Comparison of ENCODE assay signal across 14 cellular contexts in the genomic region with DNA sequence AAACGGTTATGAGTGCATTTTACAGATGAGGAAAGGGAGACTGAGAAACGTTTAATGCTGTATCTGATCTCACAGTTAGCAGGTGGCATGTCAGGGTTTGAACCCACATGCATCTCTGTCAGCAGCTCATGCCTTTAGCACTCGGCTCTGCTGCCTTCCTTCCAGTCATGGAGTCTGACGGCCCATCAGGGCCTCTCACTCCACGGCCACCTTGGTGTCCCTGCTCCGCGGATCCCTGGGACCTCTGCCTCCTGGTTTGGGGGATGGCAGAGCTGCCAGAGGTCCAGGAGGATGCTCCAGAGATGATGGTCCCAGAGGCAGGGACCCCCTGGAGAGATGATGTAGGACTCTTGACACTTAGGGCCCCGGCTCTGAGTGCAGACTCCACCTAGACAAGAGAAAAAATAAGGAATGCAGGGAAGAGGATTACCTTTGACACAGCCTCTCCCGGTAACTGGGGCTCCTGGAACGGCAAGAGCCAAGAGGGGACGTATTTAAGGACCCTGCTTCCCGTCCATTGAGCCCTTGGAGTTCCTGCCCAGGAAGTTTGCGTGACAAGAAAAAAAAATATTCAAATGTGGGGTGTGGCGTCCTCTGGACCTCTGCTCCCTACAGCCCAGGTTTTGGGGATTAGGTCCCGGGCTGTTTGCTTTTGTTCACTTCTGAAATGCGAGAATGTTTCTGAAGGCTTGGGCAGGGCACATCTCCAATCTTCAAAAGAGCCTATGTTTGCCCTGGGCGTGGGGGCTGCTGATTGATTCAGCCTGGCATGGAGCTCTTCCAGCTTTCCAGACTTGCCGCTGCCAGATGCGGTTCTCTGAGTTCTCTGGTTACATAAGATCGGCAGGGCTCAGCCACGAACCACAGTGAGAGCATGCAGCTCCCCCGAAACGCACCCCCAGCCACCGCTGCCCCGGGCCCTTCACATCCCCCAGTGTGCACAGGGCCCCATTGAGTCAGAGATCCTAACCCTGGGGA. TPM values are rescaled to one million over a fixed set of nuclear protein-coding genes. Genes with fewer than 3 reads are reported as not detected.
A peak's percentile ranks its signal among the peaks of the same experiment; 100 is the strongest.
DNase-seq lines count a peak whose midpoint lies in the region; ATAC-seq and TF ChIP-seq lines count a peak whose summit lies in the region.
"Had no signal": no experiment of that assay in that cellular context is flagged by ENCODE, and none has a peak within 500 bp of the region (broad histone marks: within the 10 kb centered on the region; RNA-seq: fewer than 3 reads in every experiment).

ALDH3A1 (minus strand) TSS at position 470 of the 978 bp plus-strand sequence. CDS start 3,169 bp downstream, outside the sequence.

- peak within 1 kb of the TSS; percentile 100 for H3K27ac ChIP-seq in PC-9
- peak within 1 kb of the TSS; percentile 84 to 95 (median 88) for H3K27ac ChIP-seq in esophagus squamous epithelium
- H3K27ac ChIP-seq in osteoblast (ENCODE audit: low read depth, low read length) = no peak within 1 kb of the TSS
- H3K27ac ChIP-seq: right atrium auricular region had no signal

- POLR2A ChIA-PET in Caco-2 (lab: Charles Lee) (no interaction called here), PC-9 (lab: Charles Lee; ENCODE audit: unreplicated experiment) (interaction anchor here (0.5 to 1.2 kb wide), 8 partner anchors 20 to 1386 kb away, joined by 3 to 11 read pairs (median 7); partner anchors contain the start of gene ALDH3A2)

- H3K4me1 ChIP-seq in Caco-2 = peaks cover 43% of the 10 kb centered on the region
- H3K4me1 ChIP-seq in PC-9 (replicated peaks; ENCODE audit: insufficient read depth) = peaks cover 73% of the 10 kb centered on the region
- peaks cover 43 to 100% (median 52%) of the 10 kb centered on the region in 3 donors for H3K4me1 ChIP-seq in esophagus squamous epithelium
- H3K4me1 ChIP-seq in osteoblast (ENCODE audit: insufficient read depth, low read length) = peaks cover 20% of the 10 kb centered on the region

- peak in 2 of 4 donors; percentile 6 to 29 for TF ChIP-seq POLR2A in esophagus squamous epithelium (IDR thresholded peaks at IDR 0.05)

- CTCF ChIA-PET in Caco-2 (lab: Charles Lee) (interaction anchor here (0.6 to 1.1 kb wide), 4 partner anchors 11 to 370 kb away, joined by 3 to 8 read pairs (median 3); partner anchors contain the start of gene MAPK7), PC-9 (lab: Charles Lee) (interaction anchor here (0.9 to 1.3 kb wide), 3 partner anchors 15 to 100 kb away, joined by 3 to 4 read pairs (median 3); partner anchors contain the start of gene ALDH3A2)

- H3K36me3 Mint-ChIP-seq in Caco-2 (ENCODE audit: insufficient read depth, unreplicated experiment) = peaks cover 4% of the 10 kb centered on the region
- H3K36me3 Mint-ChIP-seq: activated CD4-positive, alpha-beta memory T cell treated with anti-CD3 and anti-CD28 coated beads for 36 hours had no signal

- H2AFZ ChIP-seq in PC-9 (peak within 1 kb of the TSS; percentile 59; the same call in 1 of the 2 replicates), osteoblast (ENCODE audit: low read length) (peak within 1 kb of the TSS; percentile 68)

- H3K36me3 ChIP-seq in Caco-2 (ENCODE audit: control insufficient read depth, insufficient read depth, low read length) = no peaks in the 10 kb centered on the region
- no peaks in the 10 kb centered on the region; the same call in 1 of the 2 replicates for H3K36me3 ChIP-seq in PC-9 (ENCODE audit: low read depth)
- H3K36me3 ChIP-seq in esophagus squamous epithelium = peaks cover 0 to 6% (median 0%) of the 10 kb centered on the region in 3 donors
- no peaks in the 10 kb centered on the region for H3K36me3 ChIP-seq in osteoblast (ENCODE audit: insufficient read depth, low read length)
- H3K36me3 ChIP-seq: right atrium auricular region had no signal

- peak within 1 kb of the TSS; percentile 95 for H3K4me2 ChIP-seq in PC-9
- H3K4me2 ChIP-seq in osteoblast (ENCODE audit: insufficient read depth, low read length) = peak within 1 kb of the TSS; percentile 33

- BruUV-seq in Caco-2 (replicated peaks; lab: Mats Ljungman, UMichigan) = TSS peak; percentile 79
- BruUV-seq in PC-9 (replicated peaks; lab: Mats Ljungman, UMichigan) = TSS peak; percentile 70

- peak within 1 kb of the TSS; percentile 61 for H3K4me3 Mint-ChIP-seq in Caco-2 (ENCODE audit: unreplicated experiment)
- H3K4me3 Mint-ChIP-seq: activated CD4-positive, alpha-beta memory T cell treated with anti-CD3 and anti-CD28 coated beads for 36 hours; central memory CD8-positive, alpha-beta T cell; T-helper 1 cell treated with Interleukin-12 subunit alpha and Interleukin-12 subunit beta and Interleukin-4 antibody, amounts not matched to agents 30 μg/mL and 1 μg/mL, for 36 hours had no signal

- H3K27me3 ChIP-seq in Caco-2 (replicated peaks; ENCODE audit: control insufficient read depth, insufficient read depth, low read length) (no peaks in the 10 kb centered on the region), PC-9 (ENCODE audit: insufficient read depth, low read depth) (no peaks in the 10 kb centered on the region), esophagus squamous epithelium (no peaks in the 10 kb centered on the region), osteoblast (ENCODE audit: insufficient read depth, low read length) (no peaks in the 10 kb centered on the region)
- H3K27me3 ChIP-seq: right atrium auricular region had no signal

- H3K79me2 ChIP-seq in PC-9 (ENCODE audit: low read depth) (peaks cover 27% of the 10 kb centered on the region), osteoblast (ENCODE audit: insufficient read depth, low read length) (no peaks in the 10 kb centered on the region)

- H3K27ac Mint-ChIP-seq in Caco-2 (ENCODE audit: unreplicated experiment) = peak within 1 kb of the TSS; percentile 83
- H3K27ac Mint-ChIP-seq: activated CD4-positive, alpha-beta memory T cell treated with anti-CD3 and anti-CD28 coated beads for 36 hours; T-helper 1 cell treated with Interleukin-12 subunit alpha and Interleukin-12 subunit beta and Interleukin-4 antibody, amounts not matched to agents 30 μg/mL and 1 μg/mL, for 36 hours had no signal

- WGBS in esophagus squamous epithelium, 2 donors = 26 to 32% methylated on average over 13 of the region's 25 CpGs

- H3K9me3 ChIP-seq in Caco-2 (no peaks in the 10 kb centered on the region), PC-9 (ENCODE audit: insufficient read depth, low read depth) (no peaks in the 10 kb centered on the region), esophagus squamous epithelium (no peaks in the 10 kb centered on the region), osteoblast (ENCODE audit: low read depth, low read length) (no peaks in the 10 kb centered on the region)
- H3K9me3 ChIP-seq: right atrium auricular region had no signal

- no peaks in the 10 kb centered on the region for H4K20me1 ChIP-seq in PC-9 (ENCODE audit: insufficient read depth)
- no peaks in the 10 kb centered on the region for H4K20me1 ChIP-seq in osteoblast (ENCODE audit: insufficient read depth, low read length)

- H3K27me3 Mint-ChIP-seq in Caco-2 (ENCODE audit: insufficient read depth, unreplicated experiment) = no peaks in the 10 kb centered on the region

- DNase-seq in Caco-2 (peak; percentile 74 to 77), PC-9 (peak; percentile 89 to 92), esophagus squamous epithelium (lab: John Stamatoyannopoulos, UW) (no peak), osteoblast (ENCODE audit: insufficient read length, low spot score, missing footprints) (peak; percentile 83), MV-4-11 (lab: John Stamatoyannopoulos, UW) (no peak)
- DNase-seq: activated CD4-positive, alpha-beta memory T cell treated with anti-CD3 and anti-CD28 coated beads for 36 hours; activated gamma-delta T cell had no signal

- H3F3A ChIP-seq in PC-9 (ENCODE audit: insufficient read depth, low read depth) = peaks cover 74% of the 10 kb centered on the region

- TF ChIP-seq CTCF in Caco-2 (IDR thresholded peaks at IDR 0.05; ENCODE audit: insufficient read depth in 1 of 2, low read depth in 1 of 2, low read length in 1 of 2, severe bottlenecking in 1 of 2, unreplicated experiment in 1 of 2) (no peak), PC-9 (conservative IDR thresholded peaks at IDR 0.05) (no peak), esophagus squamous epithelium (IDR thresholded peaks at IDR 0.05) (no peak), osteoblast (IDR thresholded peaks at IDR 0.05; ENCODE audit: extremely low read depth, low read depth, low read length) (no peak)

- no peaks in the 10 kb centered on the region for H3K9me2 ChIP-seq in PC-9 (ENCODE audit: insufficient read depth)

- H3K9me3 Mint-ChIP-seq in Caco-2 (ENCODE audit: unreplicated experiment) = no peaks in the 10 kb centered on the region
- H3K9me3 Mint-ChIP-seq: activated CD4-positive, alpha-beta memory T cell treated with anti-CD3 and anti-CD28 coated beads for 36 hours; central memory CD8-positive, alpha-beta T cell; T-helper 1 cell treated with Interleukin-12 subunit alpha and Interleukin-12 subunit beta and Interleukin-4 antibody, amounts not matched to agents 30 μg/mL and 1 μg/mL, for 36 hours had no signal

- ATAC-seq in GM21381 (IDR thresholded peaks at IDR 0.05; ENCODE audit: unreplicated experiment) = no peak
- no peak for ATAC-seq in HG03469 (IDR thresholded peaks at IDR 0.05; ENCODE audit: unreplicated experiment)
- no peak for ATAC-seq in HG02884 (IDR thresholded peaks at IDR 0.05; ENCODE audit: unreplicated experiment)

- intact Hi-C loops in Caco-2 (cut with micrococcal nuclease; ENCODE audit: unreplicated experiment) = loop anchor here (5.0 kb wide), 1 partner anchor 76 kb away; no protein-coding TSS in a partner anchor
- intact Hi-C loops in PC-9 (cut with micrococcal nuclease; ENCODE audit: unreplicated experiment) = loop anchor here (1.0 kb wide), 1 partner anchor 20 kb away; no protein-coding TSS in a partner anchor
- intact Hi-C loops in esophagus squamous epithelium (cut with DNase I) = no loop called here

- H3K4me3 ChIP-seq in Caco-2 (ENCODE audit: low read depth, low read length) (no peak within 1 kb of the TSS), PC-9 (peak within 1 kb of the TSS; percentile 76), esophagus squamous epithelium (peak within 1 kb of the TSS; percentile 27 to 56 (median 49)), osteoblast (ENCODE audit: insufficient read depth, low read length) (peak within 1 kb of the TSS; percentile 16)
- H3K4me3 ChIP-seq: right atrium auricular region had no signal

- peaks cover 31% of the 10 kb centered on the region for H3K4me1 Mint-ChIP-seq in Caco-2 (ENCODE audit: low read depth, unreplicated experiment)
- H3K4me1 Mint-ChIP-seq: central memory CD8-positive, alpha-beta T cell had no signal

RNA-seq across cellular contexts. Expression of gene ALDH3A1, which starts in this region (rescaled TPM):
- total RNA-seq in Caco-2 (2022) (7.1 and 8.3 TPM in 2 replicates), PC-9 (2021) (1,620 and 1,906 TPM in 2 replicates), esophagus squamous epithelium (1,000 to 10,000 TPM in 1 of 4 donors, 100 to 1,000 TPM in 3; 480 to 2,454 (median 606) TPM), osteoblast (under 0.01 TPM in 1 of 2 replicates, not detected in the other)
- total RNA-seq: G401 had no signal

Comparison
In these comparisons a context has a peak if more than half of its experiments do, and no peak if none do; other contexts are left out.
1. RNA of gene ALDH3A1 (total RNA-seq): 1,620 to 1,906 TPM in PC-9 and 480 to 2,454 TPM in esophagus squamous epithelium; 7.1 to 8.3 TPM in Caco-2 and under 0.01 TPM in osteoblast; every median in the first group is over 10 times any median in the second.
2. Peak in DNase-seq, H3K4me3 ChIP-seq and H3K4me2 ChIP-seq in osteoblast; RNA of the gene not detected or under 1 TPM.
3. DNase-seq: peak in Caco-2 (2 of 2) and PC-9 (2 of 2); none in esophagus squamous epithelium (single experiment) and MV-4-11 (single experiment).